9 cellular contexts compared by ENCODE assay signal in genomic region chr13:98144501-98145350, GRCh38. TPM values are rescaled to one million over a fixed set of nuclear protein-coding genes. Genes with fewer than 3 reads are reported as not detected.
DNase-seq lines count a peak whose midpoint lies in the region; ATAC-seq, FAIRE-seq and TF ChIP-seq lines count a peak whose summit lies in the region.
"Had no signal": no experiment of that assay in that cellular context is flagged by ENCODE, and none has a peak within 500 bp of the region (broad histone marks: within the 10 kb centered on the region; RNA-seq: fewer than 3 reads in every experiment).

No MANE protein-coding gene starts in this region.

- no peak for FAIRE-seq in pancreas (lab: Jason Lieb, UNC)
- FAIRE-seq: islet of Langerhans had no signal

- no peaks in the 10 kb centered on the region for H3K27me3 ChIP-seq in pancreas

- 22 to 25% methylated on average over 17 of the region's 17 CpGs for WGBS in pancreas, 2 donors

- H3K4me3 ChIP-seq in fibroblast of villous mesenchyme (ENCODE audit: low read depth, low read length) (peak overlapping the region; percentile 79), pancreas (peak overlapping the region; percentile 63 to 79 (median 70))

- intact Hi-C loops in pancreas (cut with DNase I): loop anchor here in 2 of 3 donors (10.0 kb wide), 2 partner anchors 70 to 280 kb away; no protein-coding TSS in a partner anchor

- peak overlapping the region; percentile 22 to 79 (median 76) for H3K27ac ChIP-seq in pancreas

- ATAC-seq in pancreas (peak in 1 of 4 donors; percentile 1), GM21381 (IDR thresholded peaks at IDR 0.05; ENCODE audit: unreplicated experiment) (no peak)

- TF ChIP-seq CTCF in fibroblast of villous mesenchyme (IDR thresholded peaks at IDR 0.05; ENCODE audit: insufficient read depth, low read depth, low read length) (peak; percentile 45), pancreas (IDR thresholded peaks at IDR 0.05) (no peak)

- H3K36me3 ChIP-seq in pancreas: no peaks in the 10 kb centered on the region

- H3K4me1 ChIP-seq in pancreas: peaks cover 18 to 26% (median 22%) of the 10 kb centered on the region in 3 donors

- H3K9me3 ChIP-seq in pancreas: no peaks in the 10 kb centered on the region

- DNase-seq in A172 (ENCODE audit: low spot score) (peak; percentile 31), ELR (ENCODE audit: low read depth) (peak; percentile 76), SHP77 treated with DMSO at 0.1 percent for 48 hours (lab: John Stamatoyannopoulos, UW) (peak; percentile 61), fibroblast of villous mesenchyme (ENCODE audit: low read depth) (peak; percentile 79), pancreas (peak in 2 of 6 donors; percentile 18 to 28), Kasumi-1 (lab: John Stamatoyannopoulos, UW) (no peak)
- no peak for DNase-seq in stimulated activated CD4-positive, alpha-beta T cell treated with anti-CD3 and anti-CD28 coated beads, Interleukin-2, amount 100 ng/mL, for 48 hours

RNA-seq across cellular contexts. Expression of gene FARP1, which starts 1.8 kb away (rescaled TPM):
- total RNA-seq in A172 (2014; rRNA removed; shearing (Covaris generic)): 16.4 and 18.2 TPM in 2 replicates
- total RNA-seq in fibroblast of villous mesenchyme: 110 and 125 TPM in 2 replicates
- 10 to 100 TPM; 49.9 to 95.1 (median 63.8) TPM for total RNA-seq in pancreas
- polyA plus RNA-seq in pancreas: 10 to 100 TPM; 30.8 to 33.4 TPM

RNA-seq across cellular contexts. Expression of gene RNF113B, which starts 32.3 kb away (rescaled TPM):
- not detected in 2 replicates for total RNA-seq in A172 (2014; rRNA removed; shearing (Covaris generic))
- total RNA-seq in fibroblast of villous mesenchyme: not detected in 2 replicates
- not detected for total RNA-seq in pancreas
- not detected for polyA plus RNA-seq in pancreas

Comparison
In these comparisons a context has a peak if more than half of its experiments do, and no peak if none do; other contexts are left out.
1. DNase-seq: peak in A172 (single experiment), ELR (single experiment), SHP77 treated with DMSO at 0.1 percent for 48 hours (single experiment) and fibroblast of villous mesenchyme (single experiment); none in stimulated activated CD4-positive, alpha-beta T cell treated with anti-CD3 and anti-CD28 coated beads, Interleukin-2, amount 100 ng/mL, for 48 hours (0 of 2) and Kasumi-1 (0 of 2).